Comparison of ENCODE assay signal across 9 cellular contexts in the genomic region with DNA sequence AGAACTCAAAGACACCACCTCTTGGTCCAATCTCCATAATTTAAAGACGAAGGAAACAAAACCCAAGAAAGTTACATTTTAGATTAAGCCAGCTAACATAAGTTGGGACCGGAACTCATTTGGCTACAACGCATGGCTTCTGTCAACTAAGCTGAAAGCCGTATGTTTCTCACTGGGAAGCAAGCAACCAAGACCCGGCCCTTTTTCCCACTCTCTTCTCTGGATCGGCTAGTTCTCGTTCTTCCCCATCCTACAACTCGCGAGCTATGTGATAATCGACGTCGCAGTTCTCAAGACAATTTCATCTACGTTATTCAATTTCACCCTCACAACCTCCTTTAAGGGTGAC. TPM values are rescaled to one million over a fixed set of nuclear protein-coding genes. Genes with fewer than 3 reads are reported as not detected.
A peak's percentile ranks its signal among the peaks of the same experiment; 100 is the strongest.
DNase-seq lines count a peak whose midpoint lies in the region; ATAC-seq and TF ChIP-seq lines count a peak whose summit lies in the region.
"Had no signal": no experiment of that assay in that cellular context is flagged by ENCODE, and none has a peak within 500 bp of the region (broad histone marks: within the 10 kb centered on the region; RNA-seq: fewer than 3 reads in every experiment).

No MANE protein-coding gene starts in this region.

- H3K9me3 ChIP-seq in T-helper 17 cell (ENCODE audit: control insufficient read depth, low read length, poor library complexity, severe bottlenecking) (no peaks in the 10 kb centered on the region), prostate gland (no peaks in the 10 kb centered on the region)

- intact Hi-C loops in prostate gland (cut with DNase I) = no loop called here

- ATAC-seq in T-helper 17 cell (no peak), GM21367 (IDR thresholded peaks at IDR 0.05; ENCODE audit: unreplicated experiment) (no peak)

- DNase-seq in BJ (ENCODE audit: low read depth) (no peak), H7 (no peak), T-helper 17 cell (no peak), fibroblast of villous mesenchyme (ENCODE audit: low read depth) (peak; percentile 59), prostate gland (ENCODE audit: low spot score) (no peak), RPMI8226 (no peak), cerebellar cortex (ENCODE audit: low spot score) (no peak)

- H3K4me3 Mint-ChIP-seq in T-helper 17 cell = peak overlapping the region; percentile 100

- H3K4me3 ChIP-seq in BJ (ENCODE audit: low read depth, low read length) = peak overlapping the region; percentile 82
- H3K4me3 ChIP-seq in H7 (ENCODE audit: insufficient read depth, low read depth, low read length) = peak overlapping the region; percentile 88
- peak overlapping the region; percentile 99 for H3K4me3 ChIP-seq in fibroblast of villous mesenchyme (ENCODE audit: low read depth, low read length)
- peak overlapping the region; percentile 89 to 91 for H3K4me3 ChIP-seq in prostate gland

- H3K4me1 ChIP-seq in prostate gland (replicated peaks) = peaks cover 14% of the 10 kb centered on the region

- TF ChIP-seq CTCF in BJ (IDR thresholded peaks at IDR 0.05; ENCODE audit: insufficient read depth, low read depth, low read length) (no peak), fibroblast of villous mesenchyme (IDR thresholded peaks at IDR 0.05; ENCODE audit: insufficient read depth, low read depth, low read length) (no peak), prostate gland (IDR thresholded peaks at IDR 0.05) (no peak)

- H3K27me3 ChIP-seq in BJ (ENCODE audit: control insufficient read depth, insufficient read depth, low read length) (no peaks in the 10 kb centered on the region), H7 (ENCODE audit: control insufficient read depth, insufficient read depth, low read length) (no peaks in the 10 kb centered on the region), prostate gland (replicated peaks; ENCODE audit: insufficient read depth) (no peaks in the 10 kb centered on the region)

- POLR2A ChIA-PET in BJ (lab: Charles Lee) = no interaction called here

- no peak for TF ChIP-seq POLR2A in prostate gland (IDR thresholded peaks at IDR 0.05)

- peak overlapping the region; percentile 100 for H3K27ac Mint-ChIP-seq in T-helper 17 cell

- H3K27me3 Mint-ChIP-seq in T-helper 17 cell = no peaks in the 10 kb centered on the region

- CTCF ChIA-PET in BJ (lab: Yijun Ruan, JAX) = interaction anchor here (1.2 to 1.6 kb wide), 2 partner anchors 48 to 50 kb away, joined by 4 read pairs; a partner anchor contains a TSS

- H3K36me3 Mint-ChIP-seq in T-helper 17 cell (ENCODE audit: low read depth) = peaks cover 3% of the 10 kb centered on the region

- peak overlapping the region; percentile 90 to 91 for H3K27ac ChIP-seq in prostate gland

- H3K36me3 ChIP-seq in BJ (ENCODE audit: control insufficient read depth, insufficient read depth, low read length) (no peaks in the 10 kb centered on the region), H7 (replicated peaks; ENCODE audit: control insufficient read depth, insufficient read depth, low read length) (peaks cover 5% of the 10 kb centered on the region), prostate gland (peaks cover 0 to under 1% of the 10 kb centered on the region in 2 donors)

- H3K4me1 Mint-ChIP-seq in T-helper 17 cell = peaks cover 36% of the 10 kb centered on the region

- WGBS in prostate gland = 0% methylated on average over 13 of the region's 13 CpGs

RNA-seq across cellular contexts. Expression of a gene that starts 0.6 kb away (rescaled TPM):
- 71.6 and 163 TPM in 2 replicates for polyA plus RNA-seq in BJ (2011; rRNA removed)
- polyA minus RNA-seq in BJ (2011; rRNA and poly(A)+ RNA removed) = 52.1 and 69.5 TPM in 2 replicates
- 259 and 325 TPM in 2 replicates for total RNA-seq in H7 (2014; rRNA removed; shearing (Covaris generic))
- total RNA-seq in T-helper 17 cell = 100 to 1,000 TPM in 1 of 2 donors, 10 to 100 TPM in 1; 90.3 to 109 TPM
- 183 and 275 TPM in 2 replicates for total RNA-seq in fibroblast of villous mesenchyme
- total RNA-seq in prostate gland = 100 to 1,000 TPM; 101 to 105 TPM

RNA-seq across cellular contexts. Expression of a gene that starts 48.4 kb away (rescaled TPM):
- polyA plus RNA-seq in BJ (2011; rRNA removed) = 10.0 and 21.6 TPM in 2 replicates
- 7.7 and 9.3 TPM in 2 replicates for polyA minus RNA-seq in BJ (2011; rRNA and poly(A)+ RNA removed)
- 15.1 and 21.9 TPM in 2 replicates for total RNA-seq in H7 (2014; rRNA removed; shearing (Covaris generic))
- total RNA-seq in T-helper 17 cell (10 to 100 TPM; 65.5 to 75.3 TPM), fibroblast of villous mesenchyme (35.8 and 37.6 TPM in 2 replicates), prostate gland (10 to 100 TPM; 27.1 to 35.6 TPM)

RNA-seq across cellular contexts. Expression of a gene that starts 53.7 kb away (rescaled TPM):
- polyA plus RNA-seq in BJ (2011; rRNA removed) = 16.2 and 31.7 TPM in 2 replicates
- 9.6 and 10.3 TPM in 2 replicates for polyA minus RNA-seq in BJ (2011; rRNA and poly(A)+ RNA removed)
- total RNA-seq in H7 (2014; rRNA removed; shearing (Covaris generic)) = 5.1 and 8.2 TPM in 2 replicates
- 1 to 10 TPM; 4.1 to 4.7 TPM for total RNA-seq in T-helper 17 cell
- total RNA-seq in fibroblast of villous mesenchyme = 21.6 and 33.2 TPM in 2 replicates
- total RNA-seq in prostate gland = 10 to 100 TPM; 13.0 to 13.1 TPM

RNA-seq across cellular contexts. Expression of a gene that starts 57.6 kb away (rescaled TPM):
- 6.1 and 7.3 TPM in 2 replicates for polyA plus RNA-seq in BJ (2011; rRNA removed)
- 3.7 and 9.1 TPM in 2 replicates for polyA minus RNA-seq in BJ (2011; rRNA and poly(A)+ RNA removed)
- not detected in 2 replicates for total RNA-seq in H7 (2014; rRNA removed; shearing (Covaris generic))
- 10 to 100 TPM; 11.6 to 85.3 TPM for total RNA-seq in T-helper 17 cell
- total RNA-seq in fibroblast of villous mesenchyme = 20.7 and 49.3 TPM in 2 replicates
- 10 to 100 TPM in 1 of 2 donors, 1 to 10 TPM in 1; 8.7 to 13.2 TPM for total RNA-seq in prostate gland
- total RNA-seq: NCI-H460 had no signal
